13 cellular contexts compared by ENCODE assay signal in the genomic region with DNA sequence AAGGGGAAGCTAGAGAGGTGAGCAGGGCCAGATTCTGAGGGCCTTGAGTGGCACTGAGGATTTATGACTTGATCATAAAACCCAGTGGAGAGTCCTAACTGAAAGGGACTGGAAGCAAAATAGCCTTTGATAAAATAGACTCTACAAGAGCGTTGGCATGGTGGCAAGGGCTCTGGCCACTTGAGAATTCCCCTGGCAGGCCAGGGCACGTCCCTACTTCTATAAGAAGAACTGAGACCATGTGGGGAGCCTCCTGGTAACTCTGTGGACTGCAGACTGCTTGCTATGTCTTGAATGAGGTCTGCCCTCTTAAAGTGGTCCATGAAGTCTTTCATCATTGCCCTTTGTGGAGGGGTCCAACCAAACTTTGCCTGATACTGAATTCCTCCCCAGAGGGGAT.
"Had no signal": no experiment of that assay in that cellular context is flagged by ENCODE, and none has a peak within 500 bp of the region (broad histone marks: within the 10 kb centered on the region; RNA-seq: fewer than 3 reads in every experiment).

No MANE protein-coding gene starts in this region.

- ATAC-seq: stimulated activated effector memory CD8-positive, alpha-beta T cell treated with anti-CD3 and anti-CD28 coated beads, Interleukin-12 subunit alpha, Interleukin-12 subunit beta, amount 100 ng/mL, for 72 hours had no signal

- H3K27me3 ChIP-seq: neural progenitor cell had no signal

- DNase-seq: activated CD4-positive, alpha-beta T cell treated with anti-CD3 and anti-CD28 coated beads, Interleukin-2, amount 10 ng/mL, durations not matched to agents 7 days and 5 days; activated CD4-positive, CD25-positive, alpha-beta regulatory T cell; activated CD8-positive, alpha-beta memory T cell treated with anti-CD3 and anti-CD28 coated beads for 24 hours; activated naive CD8-positive, alpha-beta T cell treated with anti-CD3 and anti-CD28 coated beads for 36 hours; amygdala; cerebellar nuclear complex; dermis blood vessel endothelial cell; head of caudate nucleus; left cardiac atrium; naive B cell had no signal

- H3K36me3 ChIP-seq: neural progenitor cell, thoracic aorta had no signal

- H3K9me3 ChIP-seq: thoracic aorta had no signal

- H3K4me1 ChIP-seq: neural progenitor cell had no signal

- H3K4me3 ChIP-seq: neural progenitor cell, thoracic aorta had no signal

- H3K27ac ChIP-seq: neural progenitor cell, thoracic aorta had no signal
